Comparison of ENCODE assay signal across 8 cellular contexts in genomic region chr6:52407467-52407866, GRCh38. TPM values are rescaled to one million over a fixed set of nuclear protein-coding genes. Genes with fewer than 3 reads are reported as not detected.
DNase-seq lines count a peak whose midpoint lies in the region; ATAC-seq and TF ChIP-seq lines count a peak whose summit lies in the region.

No MANE protein-coding gene starts in this region.

- DNase-seq in COLO829 (ENCODE audit: low spot score) = peak; percentile 91
- peak; percentile 72 for DNase-seq in RKO (ENCODE audit: low spot score)
- peak; percentile 62 to 67 for DNase-seq in erythroblast (lab: John Stamatoyannopoulos, UW)
- DNase-seq in psoas muscle = no peak
- no peak for DNase-seq in central memory CD4-positive, alpha-beta T cell

- H3K27me3 ChIP-seq in psoas muscle (ENCODE audit: insufficient read depth in 3 of 3, low read length in 2 of 3) = no peaks in the 10 kb centered on the region

- H3K36me3 ChIP-seq in psoas muscle (ENCODE audit: insufficient read depth in 1 of 2, low read depth in 1 of 2) = no peaks in the 10 kb centered on the region

- TF ChIP-seq CTCF in LNCAP (IDR thresholded peaks at IDR 0.05) (peak; percentile 57), psoas muscle (IDR thresholded peaks at IDR 0.05) (peak; percentile 38)

- ATAC-seq in GM19043 (IDR thresholded peaks at IDR 0.05; ENCODE audit: low read depth, unreplicated experiment) (peak; percentile 54), psoas muscle (peak in 2 of 4 donors; percentile 59 to 64), GM18519 (IDR thresholded peaks at IDR 0.05; ENCODE audit: low FRiP score, unreplicated experiment) (no peak)

- no peak for TF ChIP-seq POLR2A in erythroblast (IDR thresholded peaks at IDR 0.05; ENCODE audit: low read length)

- H3K4me1 ChIP-seq in psoas muscle = no peaks in the 10 kb centered on the region

- H3K27ac ChIP-seq in psoas muscle = no peak overlapping the region

- intact Hi-C loops in psoas muscle (cut with DNase I) = no loop called here

- no peaks in the 10 kb centered on the region for H3K9me3 ChIP-seq in psoas muscle

- H3K4me3 ChIP-seq in psoas muscle = no peak overlapping the region

RNA-seq across cellular contexts. Expression of gene EFHC1, which starts 12.7 kb away (rescaled TPM):
- total RNA-seq in psoas muscle = 1 to 10 TPM; 1.5 to 2.1 (median 1.7) TPM
- polyA plus RNA-seq in psoas muscle = 1 to 10 TPM; 2.0 to 3.9 (median 3.0) TPM

RNA-seq across cellular contexts. Expression of gene PAQR8, which starts 45.5 kb away (rescaled TPM):
- 1 to 10 TPM in 2 of 4 donors, under 1 TPM in 2; 0.68 to 1.3 (median 1.00) TPM for total RNA-seq in psoas muscle
- polyA plus RNA-seq in psoas muscle = under 1 TPM; 0.39 to 0.55 (median 0.51) TPM

Comparison
In these comparisons a context has a peak if more than half of its experiments do, and no peak if none do; other contexts are left out.
1. DNase-seq: peak in COLO829 (single experiment), RKO (single experiment) and erythroblast (2 of 2); none in psoas muscle (0 of 2) and central memory CD4-positive, alpha-beta T cell (single experiment).